12 cellular contexts compared by ENCODE assay signal in the genomic region with DNA sequence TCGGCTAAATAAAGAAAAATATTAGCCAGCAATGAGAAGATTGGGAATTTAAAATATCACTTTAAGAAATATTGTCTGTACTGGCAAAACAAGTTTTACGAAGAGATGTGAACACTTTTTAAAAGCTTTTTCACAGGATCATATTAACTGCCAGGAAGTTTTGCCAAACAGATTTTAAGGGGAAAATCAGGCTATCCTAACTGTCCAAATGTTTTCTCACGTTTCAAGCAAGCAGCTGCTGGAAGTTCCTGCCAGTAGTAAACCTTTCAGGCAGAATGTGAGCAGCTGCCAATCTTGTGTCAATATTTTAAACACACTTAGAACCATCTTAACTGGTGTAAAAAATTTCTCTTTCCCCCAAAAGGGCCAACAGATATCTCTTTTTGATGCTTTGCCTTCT.
A peak's percentile ranks its signal among the peaks of the same experiment; 100 is the strongest.
DNase-seq lines count a peak whose midpoint lies in the region; ATAC-seq and TF ChIP-seq lines count a peak whose summit lies in the region.
"Had no signal": no experiment of that assay in that cellular context is flagged by ENCODE, and none has a peak within 500 bp of the region (broad histone marks: within the 10 kb centered on the region; RNA-seq: fewer than 3 reads in every experiment).

No MANE protein-coding gene starts in this region.

- POLR2A ChIA-PET in CD8-positive, alpha-beta memory T cell (lab: Charles Lee), result no interaction called here

- H2AFZ ChIP-seq in neural progenitor cell (replicated peaks), result no peak overlapping the region

- no peak for TF ChIP-seq CTCF in LNCaP clone FGC (IDR thresholded peaks at IDR 0.05; ENCODE audit: control insufficient read depth, extremely low read depth, insufficient read depth)
- no peak for TF ChIP-seq CTCF in neural progenitor cell (IDR thresholded peaks at IDR 0.05)

- peaks cover 19% of the 10 kb centered on the region for H3K4me1 Mint-ChIP-seq in neural progenitor cell
- H3K4me1 Mint-ChIP-seq in CD8-positive, alpha-beta memory T cell, result no peaks in the 10 kb centered on the region
- H3K4me1 Mint-ChIP-seq: CD4-positive, CD25-positive, alpha-beta regulatory T cell had no signal

- H3K4me3 ChIP-seq in LNCaP clone FGC (ENCODE audit: low read depth, low read length) (no peak overlapping the region), neural progenitor cell (no peak overlapping the region)
- H3K4me3 ChIP-seq in CD8-positive, alpha-beta memory T cell (ENCODE audit: low read length), result no peak overlapping the region
- H3K4me3 ChIP-seq: MG63 had no signal

- H3K9me3 ChIP-seq in neural progenitor cell (ENCODE audit: low read depth), result no peaks in the 10 kb centered on the region
- no peaks in the 10 kb centered on the region for H3K9me3 ChIP-seq in CD8-positive, alpha-beta memory T cell (ENCODE audit: low read length)
- H3K9me3 ChIP-seq: MG63 had no signal

- H3K9me3 Mint-ChIP-seq in neural progenitor cell, result peaks cover 10% of the 10 kb centered on the region
- H3K9me3 Mint-ChIP-seq in CD8-positive, alpha-beta memory T cell, result peaks cover 3 to 13% (median 6%) of the 10 kb centered on the region in 5 donors

- no peaks in the 10 kb centered on the region for H3K27me3 ChIP-seq in neural progenitor cell
- H3K27me3 ChIP-seq in CD8-positive, alpha-beta memory T cell (ENCODE audit: insufficient read depth, low read length, poor library complexity, severe bottlenecking), result no peaks in the 10 kb centered on the region
- H3K27me3 ChIP-seq: MG63 had no signal

- peaks cover 14% of the 10 kb centered on the region for H4K20me1 ChIP-seq in neural progenitor cell (ENCODE audit: low read depth)

- H3K79me2 ChIP-seq in neural progenitor cell (ENCODE audit: low read depth), result peaks cover 80% of the 10 kb centered on the region

- DNase-seq in SHP77 (lab: John Stamatoyannopoulos, UW) (peak; percentile 52 to 57), SHP77 treated with DMSO at 0.1 percent for 48 hours (lab: John Stamatoyannopoulos, UW) (no peak), LNCaP clone FGC (ENCODE audit: low read depth) (peak; percentile 2), NCI-H748 (lab: John Stamatoyannopoulos, UW; ENCODE audit: unreplicated experiment) (peak; percentile 77), neural progenitor cell (ENCODE audit: low spot score) (no peak)
- no peak for DNase-seq in CD8-positive, alpha-beta memory T cell
- DNase-seq: AML-193; CD4-positive, CD25-positive, alpha-beta regulatory T cell; KBM-7; MG63; NCI-H2029 treated with DMSO at 0.1 percent for 48 hours had no signal

- no peak overlapping the region for H3K9ac ChIP-seq in neural progenitor cell

- no peak overlapping the region for H3K4me2 ChIP-seq in neural progenitor cell

- peaks cover 22% of the 10 kb centered on the region for H3F3A ChIP-seq in neural progenitor cell (ENCODE audit: low read depth)

- peak overlapping the region; percentile 72 for H3K27ac ChIP-seq in neural progenitor cell
- H3K27ac ChIP-seq in CD8-positive, alpha-beta memory T cell (ENCODE audit: low read depth, low read length), result no peak overlapping the region

- CTCF ChIA-PET in CD8-positive, alpha-beta memory T cell (lab: Charles Lee), result no interaction called here

- H3K4me3 Mint-ChIP-seq in neural progenitor cell, result no peak overlapping the region
- H3K4me3 Mint-ChIP-seq in CD8-positive, alpha-beta memory T cell, result no peak overlapping the region
- H3K4me3 Mint-ChIP-seq: CD4-positive, CD25-positive, alpha-beta regulatory T cell had no signal

- H3K36me3 ChIP-seq in neural progenitor cell, result no peaks in the 10 kb centered on the region
- no peaks in the 10 kb centered on the region for H3K36me3 ChIP-seq in CD8-positive, alpha-beta memory T cell (ENCODE audit: insufficient read depth, low read length)
- H3K36me3 ChIP-seq: MG63 had no signal

- H3K27ac Mint-ChIP-seq in neural progenitor cell, result no peak overlapping the region
- H3K27ac Mint-ChIP-seq in CD8-positive, alpha-beta memory T cell, result no peak overlapping the region
- H3K27ac Mint-ChIP-seq: CD4-positive, CD25-positive, alpha-beta regulatory T cell had no signal

- H3K36me3 Mint-ChIP-seq in neural progenitor cell, result peaks cover 20% of the 10 kb centered on the region
- no peaks in the 10 kb centered on the region for H3K36me3 Mint-ChIP-seq in CD8-positive, alpha-beta memory T cell
- H3K36me3 Mint-ChIP-seq: CD4-positive, CD25-positive, alpha-beta regulatory T cell had no signal

- ATAC-seq in GM19395 (IDR thresholded peaks at IDR 0.05; ENCODE audit: unreplicated experiment), result no peak

- peaks cover 66% of the 10 kb centered on the region for H3K4me1 ChIP-seq in neural progenitor cell
- H3K4me1 ChIP-seq in CD8-positive, alpha-beta memory T cell (ENCODE audit: insufficient read depth, low read length), result no peaks in the 10 kb centered on the region

- no peaks in the 10 kb centered on the region for H3K27me3 Mint-ChIP-seq in neural progenitor cell (ENCODE audit: insufficient read depth, low read depth)
- no peaks in the 10 kb centered on the region for H3K27me3 Mint-ChIP-seq in CD8-positive, alpha-beta memory T cell
- H3K27me3 Mint-ChIP-seq: CD4-positive, CD25-positive, alpha-beta regulatory T cell had no signal

Comparison
In these comparisons a context has a peak if more than half of its experiments do, and no peak if none do; other contexts are left out.
1. DNase-seq: peak in SHP77 (2 of 2), LNCaP clone FGC (single experiment) and NCI-H748 (single experiment); none in SHP77 treated with DMSO at 0.1 percent for 48 hours (single experiment), neural progenitor cell (single experiment) and CD8-positive, alpha-beta memory T cell (0 of 5).